In genomic region chr20:61437280-61438206, GRCh38 we compare ENCODE assay signal across 13 cellular contexts.
DNase-seq lines count a peak whose midpoint lies in the region; ATAC-seq, FAIRE-seq and TF ChIP-seq lines count a peak whose summit lies in the region.
"Had no signal": no experiment of that assay in that cellular context is flagged by ENCODE, and none has a peak within 500 bp of the region (broad histone marks: within the 10 kb centered on the region; RNA-seq: fewer than 3 reads in every experiment).

No MANE protein-coding gene starts in this region.

- peak overlapping the region in 1 of 3 experiments; percentile 55 for H3K4me3 Mint-ChIP-seq in nephron

- H3K9me3 Mint-ChIP-seq in nephron = no peaks in the 10 kb centered on the region

- peak overlapping the region; percentile 33 to 71 (median 65) for H3K27ac Mint-ChIP-seq in nephron

- peaks cover 45% of the 10 kb centered on the region for H3K27me3 Mint-ChIP-seq in nephron (ENCODE audit: low read depth)

- FAIRE-seq in RCC 7860 (lab: Jason Lieb, UNC) = no peak
- FAIRE-seq: GM12878 had no signal

- no peaks in the 10 kb centered on the region for H3K36me3 Mint-ChIP-seq in nephron (ENCODE audit: low read depth)

- ATAC-seq in GM19455 (IDR thresholded peaks at IDR 0.05; ENCODE audit: unreplicated experiment) = no peak
- ATAC-seq: GM12878 had no signal

- TF ChIP-seq CTCF in nephron (IDR thresholded peaks at IDR 0.05; ENCODE audit: unreplicated experiment in 3 of 3) = no peak

- DNase-seq in AG08396 (ENCODE audit: low spot score) (peak; percentile 43), amniotic epithelial cell (ENCODE audit: low read depth) (peak; percentile 52), fibroblast of the conjunctiva (ENCODE audit: low read depth) (peak; percentile 73), NCI-H510A treated with DMSO at 0.1 percent for 48 hours (lab: John Stamatoyannopoulos, UW) (no peak), RCC 7860 (ENCODE audit: low spot score) (no peak)
- no peak for DNase-seq in stimulated activated naive CD4-positive, alpha-beta T cell (lab: John Stamatoyannopoulos, UW)
- DNase-seq: activated CD4-positive, alpha-beta T cell treated with anti-CD3 and anti-CD28 coated beads for 4 hours; aorta; NCI-H1436; Peyer's patch had no signal

- H3K4me1 Mint-ChIP-seq in nephron = peaks cover 42% of the 10 kb centered on the region

Comparison
In these comparisons a context has a peak if more than half of its experiments do, and no peak if none do; other contexts are left out.
1. DNase-seq: peak in AG08396 (single experiment), amniotic epithelial cell (single experiment) and fibroblast of the conjunctiva (single experiment); none in NCI-H510A treated with DMSO at 0.1 percent for 48 hours (single experiment), stimulated activated naive CD4-positive, alpha-beta T cell (0 of 6) and RCC 7860 (single experiment).